1 cellular context compared by ENCODE assay signal in genomic region chr6:52305385-52305784, GRCh38.
TF ChIP-seq lines count a peak whose summit lies in the region.

No MANE protein-coding gene starts in this region.

TF ChIP-seq in K562, 482 proteins besides CTCF, POLR2A, EP300 and RAD21:
- no peak for TF ChIP-seq HMG20B (CRISPR knock-in tag; IDR thresholded peaks at IDR 0.05)
- TF ChIP-seq MAFG (tag; conservative IDR thresholded peaks at IDR 0.05), result 0 out of 2 replicates have a peak, but pooled peaks have one; percentile 2
